In genomic region chr14:58920230-58920629, GRCh38 we compare ENCODE assay signal across 21 cellular contexts.
DNase-seq lines count a peak whose midpoint lies in the region; ATAC-seq, FAIRE-seq and TF ChIP-seq lines count a peak whose summit lies in the region.
"Had no signal": no experiment of that assay in that cellular context is flagged by ENCODE, and none has a peak within 500 bp of the region (broad histone marks: within the 10 kb centered on the region; RNA-seq: fewer than 3 reads in every experiment).

No MANE protein-coding gene starts in this region.

- H3K4me1 ChIP-seq in neural progenitor cell (peaks cover 8% of the 10 kb centered on the region), heart right ventricle (no peaks in the 10 kb centered on the region)
- H3K4me1 ChIP-seq: A549, HAP-1 had no signal

- no peaks in the 10 kb centered on the region for H3K36me3 ChIP-seq in neural progenitor cell
- no peaks in the 10 kb centered on the region for H3K36me3 ChIP-seq in heart right ventricle
- H3K36me3 ChIP-seq: HAP-1 had no signal

- H3K4me3 ChIP-seq in neural progenitor cell (no peak overlapping the region), heart right ventricle (no peak overlapping the region)
- H3K4me3 ChIP-seq: A549, HAP-1 had no signal

- no peaks in the 10 kb centered on the region for H4K20me1 ChIP-seq in neural progenitor cell (ENCODE audit: low read depth)

- no peak for ATAC-seq in heart right ventricle
- ATAC-seq: A549 had no signal

- H3K27ac ChIP-seq in neural progenitor cell (no peak overlapping the region), heart right ventricle (no peak overlapping the region)
- H3K27ac ChIP-seq: A549 had no signal

- intact Hi-C loops in heart right ventricle (cut with DNase I) = no loop called here

- peaks cover 30% of the 10 kb centered on the region for H3K4me1 Mint-ChIP-seq in neural progenitor cell
- H3K4me1 Mint-ChIP-seq: CD4-positive, alpha-beta memory T cell had no signal

- peak overlapping the region; percentile 57 for H3K27ac Mint-ChIP-seq in neural progenitor cell
- H3K27ac Mint-ChIP-seq: CD4-positive, alpha-beta memory T cell had no signal

- H3K27me3 ChIP-seq in neural progenitor cell (no peaks in the 10 kb centered on the region), heart right ventricle (peaks cover 0 to 8% (median 0%) of the 10 kb centered on the region in 7 donors)

- H3K9me3 ChIP-seq in neural progenitor cell (ENCODE audit: low read depth) (no peaks in the 10 kb centered on the region), heart right ventricle (peaks cover 0 to 6% (median 0%) of the 10 kb centered on the region in 11 donors)
- H3K9me3 ChIP-seq: A549, HAP-1 had no signal

- 54 to 67% methylated on average over 3 of the region's 3 CpGs for WGBS in heart right ventricle, 2 donors

- CTCF ChIA-PET in HEK293T (lab: Yijun Ruan, JAX) = no interaction called here

- FAIRE-seq in endometrium (lab: Jason Lieb, UNC) = peak; percentile 55
- FAIRE-seq: A549, GM12891, GM18507, H54 had no signal

- no peaks in the 10 kb centered on the region for H3K36me3 Mint-ChIP-seq in neural progenitor cell
- H3K36me3 Mint-ChIP-seq: CD4-positive, alpha-beta memory T cell had no signal

- no peaks in the 10 kb centered on the region for H3K79me2 ChIP-seq in neural progenitor cell (ENCODE audit: low read depth)

- H3K27me3 Mint-ChIP-seq in neural progenitor cell (ENCODE audit: insufficient read depth, low read depth) = no peaks in the 10 kb centered on the region

- H3K9ac ChIP-seq in neural progenitor cell = no peak overlapping the region

- H3K4me3 Mint-ChIP-seq in neural progenitor cell = peak overlapping the region; percentile 27
- H3K4me3 Mint-ChIP-seq: CD4-positive, alpha-beta memory T cell had no signal

- H3F3A ChIP-seq in neural progenitor cell (ENCODE audit: low read depth) = no peaks in the 10 kb centered on the region

- no peaks in the 10 kb centered on the region for H3K9me3 Mint-ChIP-seq in neural progenitor cell

- no peak overlapping the region for H3K4me2 ChIP-seq in neural progenitor cell
- H3K4me2 ChIP-seq: A549 had no signal

- DNase-seq in HEK293T (ENCODE audit: extremely low spot score) = no peak
- DNase-seq in neural progenitor cell (ENCODE audit: low spot score) = no peak
- no peak for DNase-seq in RKO (ENCODE audit: low spot score)
- DNase-seq in heart right ventricle = no peak
- no peak for DNase-seq in AG20443 (ENCODE audit: low spot score)
- DNase-seq: 8988T; ACHN; C1 segment of cervical spinal cord; Calu3; CD4-positive, alpha-beta memory T cell; COR-L47; DMS53; DMS79 treated with DMSO at 0.1 percent for 48 hours; GF-D8; GOT3 had no signal

- no peak for TF ChIP-seq CTCF in neural progenitor cell (IDR thresholded peaks at IDR 0.05)
- no peak for TF ChIP-seq CTCF in heart right ventricle (IDR thresholded peaks at IDR 0.05)

- POLR2A ChIA-PET in HEK293T (lab: Yijun Ruan, JAX) = no interaction called here

- no peak overlapping the region for H2AFZ ChIP-seq in neural progenitor cell (replicated peaks)

TF ChIP-seq in HEK293T, 16 proteins besides CTCF, POLR2A, EP300 and RAD21:
- TF ChIP-seq, protein P1, sequence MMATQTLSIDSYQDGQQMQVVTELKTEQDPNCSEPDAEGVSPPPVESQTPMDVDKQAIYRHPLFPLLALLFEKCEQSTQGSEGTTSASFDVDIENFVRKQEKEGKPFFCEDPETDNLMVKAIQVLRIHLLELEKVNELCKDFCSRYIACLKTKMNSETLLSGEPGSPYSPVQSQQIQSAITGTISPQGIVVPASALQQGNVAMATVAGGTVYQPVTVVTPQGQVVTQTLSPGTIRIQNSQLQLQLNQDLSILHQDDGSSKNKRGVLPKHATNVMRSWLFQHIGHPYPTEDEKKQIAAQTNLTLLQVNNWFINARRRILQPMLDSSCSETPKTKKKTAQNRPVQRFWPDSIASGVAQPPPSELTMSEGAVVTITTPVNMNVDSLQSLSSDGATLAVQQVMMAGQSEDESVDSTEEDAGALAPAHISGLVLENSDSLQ (IDR thresholded peaks at IDR 0.05) = peak; percentile 31; the same call in 1 of the 2 replicates
- no peak for TF ChIP-seq SUZ12 (IDR thresholded peaks at IDR 0.05)
